ENCODE assay signal across 35 cellular contexts in the genomic region with DNA sequence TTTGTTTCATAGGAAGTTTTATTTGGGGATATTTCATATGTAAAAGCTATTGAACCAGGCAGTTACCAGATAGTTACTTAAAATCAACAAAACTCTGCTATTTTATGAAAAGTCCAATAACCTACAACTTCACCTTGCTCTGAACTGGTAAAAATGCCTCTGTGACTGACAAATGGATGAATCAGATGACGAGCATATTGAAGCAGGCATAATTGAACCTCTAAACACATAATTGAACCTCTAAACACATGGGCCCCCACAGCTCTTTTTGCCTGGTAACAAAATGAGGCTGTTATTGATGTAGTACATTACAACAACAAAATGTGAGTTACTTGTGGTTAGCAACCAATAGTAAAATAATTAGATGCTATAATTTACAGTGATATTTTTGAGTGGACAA.
"Had no signal": no experiment of that assay in that cellular context is flagged by ENCODE, and none has a peak within 500 bp of the region (broad histone marks: within the 10 kb centered on the region; RNA-seq: fewer than 3 reads in every experiment).

No MANE protein-coding gene starts in this region.

- DNase-seq: Karpas-422, Kasumi-1, KG1, MG63, MM.1S, MV-4-11, NCI-H1048, NCI-H1092, NCI-H1092 treated with DMSO at 0.1 percent for 48 hours, NCI-H1105, NCI-H1105 treated with DMSO at 0.1 percent for 48 hours, NCI-H1417, NCI-H1417 treated with DMSO at 0.1 percent for 48 hours, NCI-H1436, NCI-H1436 treated with DMSO at 0.1 percent for 48 hours, NCI-H146, NCI-H1694, NCI-H1694 treated with DMSO at 0.1 percent for 48 hours, NCI-H187, NCI-H187 treated with DMSO at 0.1 percent for 48 hours, NCI-H1930, NCI-H2029, NCI-H2029 treated with DMSO at 0.1 percent for 48 hours, NCI-H2081, NCI-H2081 treated with DMSO at 0.1 percent for 48 hours, NCI-H2107, NCI-H2171, NCI-H2171 treated with DMSO at 0.1 percent for 48 hours, NCI-H226, NCI-H345, NCI-H446, NCI-H446 treated with DMSO at 0.1 percent for 48 hours, NCI-H510A, NCI-H510A treated with DMSO at 0.1 percent for 48 hours, NCI-H524 had no signal
